In genomic region chr18:22637787-22638186, GRCh38 we compare ENCODE assay signal across 17 cellular contexts.
DNase-seq lines count a peak whose midpoint lies in the region; ATAC-seq and TF ChIP-seq lines count a peak whose summit lies in the region.
"Had no signal": no experiment of that assay in that cellular context is flagged by ENCODE, and none has a peak within 500 bp of the region (broad histone marks: within the 10 kb centered on the region; RNA-seq: fewer than 3 reads in every experiment).

No MANE protein-coding gene starts in this region.

- H3K4me1 Mint-ChIP-seq in activated T-cell treated with anti-CD3 and anti-CD28 coated beads, Interleukin-2, amount 50 U/mL, for 72 hours (ENCODE audit: low read depth) = no peaks in the 10 kb centered on the region

- H3K79me2 ChIP-seq in HCT116 (ENCODE audit: insufficient read depth, low read length) = no peaks in the 10 kb centered on the region

- no peaks in the 10 kb centered on the region for H3K9me2 ChIP-seq in HCT116 (ENCODE audit: insufficient read depth)

- peak overlapping the region; percentile 64 for H3K4me2 ChIP-seq in HCT116 (ENCODE audit: low read length)

- no peaks in the 10 kb centered on the region for H4K20me1 ChIP-seq in HCT116 (ENCODE audit: insufficient read depth)

- RAD21 ChIA-PET in HCT116 (lab: Charles Lee; ENCODE audit: low non-redundant PET in 1 of 2, low total read pairs in 2 of 2, uncharacterized antibody in 2 of 2, unreplicated experiment in 2 of 2) = no interaction called here

- peak overlapping the region; percentile 86 for H2AFZ ChIP-seq in HCT116 (ENCODE audit: low read depth, low read length, poor library complexity, severe bottlenecking)

- no peaks in the 10 kb centered on the region for H3K36me3 ChIP-seq in HCT116 (ENCODE audit: control insufficient read depth in 1 of 2, insufficient read depth in 2 of 2, low read length in 2 of 2)
- H3K36me3 ChIP-seq: ovary had no signal

- H3K4me1 ChIP-seq in HCT116 (ENCODE audit: control insufficient read depth in 1 of 2, insufficient read depth in 2 of 2, low read length in 2 of 2) = peaks cover 11 to 23% of the 10 kb centered on the region in 2 experiments

- H3K36me3 Mint-ChIP-seq in activated T-cell treated with anti-CD3 and anti-CD28 coated beads, Interleukin-2, amount 50 U/mL, for 72 hours (ENCODE audit: insufficient read depth in 2 of 2) = peaks cover 0 to 3% of the 10 kb centered on the region in 2 donors

- H3K27ac Mint-ChIP-seq in activated T-cell treated with anti-CD3 and anti-CD28 coated beads, Interleukin-2, amount 50 U/mL, for 72 hours = no peak overlapping the region

- H3K9ac ChIP-seq in HCT116 (ENCODE audit: low read length) = no peak overlapping the region

- peak; percentile 14 for DNase-seq in A172 (ENCODE audit: low spot score)
- peak; percentile 34 for DNase-seq in HCT116 (ENCODE audit: low read depth, low spot score)
- DNase-seq in astrocyte of the hippocampus (ENCODE audit: low read depth, low spot score) = peak; percentile 22
- DNase-seq in hepatic stellate cell (ENCODE audit: low spot score) = peak; percentile 30
- DNase-seq in activated T-cell treated with anti-CD3 and anti-CD28 coated beads, Interleukin-2, amount 50 U/mL, for 72 hours = no peak
- DNase-seq: activated naive CD4-positive, alpha-beta T cell; DMS53; GOT3; NCI-H2107; NK-92 treated with Interleukin-12 subunit alpha and Interleukin-12 subunit beta, amount 100 ng/mL, for 24 hours; ovary had no signal

- no peaks in the 10 kb centered on the region for H3K9me3 ChIP-seq in HCT116 (ENCODE audit: control insufficient read depth in 1 of 2, insufficient read depth in 1 of 2, low read depth in 1 of 2, low read length in 2 of 2)
- H3K9me3 ChIP-seq: ovary had no signal

- intact Hi-C loops in HCT116 (cut with micrococcal nuclease) = no loop called here

- H3K27ac ChIP-seq in HCT116 (ENCODE audit: low read depth, low read length) = no peak overlapping the region; the same call in 1 of the 2 replicates
- H3K27ac ChIP-seq: ovary, SK-N-MC, VCaP had no signal

- peak; percentile 60; the same call in 1 of the 2 replicates for ATAC-seq in HCT116
- ATAC-seq in activated T-cell treated with anti-CD3 and anti-CD28 coated beads, Interleukin-2, amount 50 U/mL, for 72 hours (replicated peaks in 1 of 2) = no peak
- ATAC-seq in HG03159 (IDR thresholded peaks at IDR 0.05; ENCODE audit: unreplicated experiment) = no peak
- no peak for ATAC-seq in HG03571 (IDR thresholded peaks at IDR 0.05; ENCODE audit: unreplicated experiment)
- ATAC-seq in HG02884 (IDR thresholded peaks at IDR 0.05; ENCODE audit: unreplicated experiment) = no peak
- ATAC-seq: esophagus mucosa had no signal

- H3K9me3 Mint-ChIP-seq in activated T-cell treated with anti-CD3 and anti-CD28 coated beads, Interleukin-2, amount 50 U/mL, for 72 hours = peaks cover 5 to 10% of the 10 kb centered on the region in 2 donors

- no TSS peak for BruUV-seq in HCT116 (replicated peaks; lab: Mats Ljungman, UMichigan)

- no peak overlapping the region for H3K4me3 Mint-ChIP-seq in activated T-cell treated with anti-CD3 and anti-CD28 coated beads, Interleukin-2, amount 50 U/mL, for 72 hours

- no peak for TF ChIP-seq RAD21 in HCT116 (IDR thresholded peaks at IDR 0.05; ENCODE audit: low read depth)

- H3K27me3 ChIP-seq in HCT116 (ENCODE audit: insufficient read depth, low read length) = no peaks in the 10 kb centered on the region
- H3K27me3 ChIP-seq: ovary had no signal

- CTCF ChIA-PET in HCT116 (lab: Charles Lee) = no interaction called here

- no peak for TF ChIP-seq POLR2A in HCT116 (IDR thresholded peaks at IDR 0.05; ENCODE audit: borderline replicate concordance, extremely low read depth, insufficient read depth, insufficient read length)

- POLR2A ChIA-PET in HCT116 (lab: Charles Lee) = no interaction called here

- H3K4me3 ChIP-seq in HCT116 (replicated peaks in 1 of 2; ENCODE audit: low read depth in 1 of 2, low read length in 2 of 2) = no peak overlapping the region
- H3K4me3 ChIP-seq: ovary, SK-N-MC had no signal

- no peaks in the 10 kb centered on the region for H3K27me3 Mint-ChIP-seq in activated T-cell treated with anti-CD3 and anti-CD28 coated beads, Interleukin-2, amount 50 U/mL, for 72 hours (ENCODE audit: low read depth)

- TF ChIP-seq CTCF in HCT116 (IDR thresholded peaks at IDR 0.05 in 2 of 3, conservative IDR thresholded peaks at IDR 0.05 in 1 of 3; ENCODE audit: borderline replicate concordance in 1 of 3, insufficient read depth in 1 of 3, low read depth in 2 of 3, low read length in 2 of 3) = no peak

TF ChIP-seq in HCT116, 20 proteins besides CTCF, POLR2A, EP300 and RAD21:
- TF ChIP-seq YY1 (IDR thresholded peaks at IDR 0.05; ENCODE audit: extremely low read depth, insufficient replicate concordance, low read depth, low read length) (no peak), TCF7L2 (IDR thresholded peaks at IDR 0.05; ENCODE audit: borderline replicate concordance, extremely low read depth, insufficient read depth, insufficient read length) (peak; percentile 38), POLR2AphosphoS5 (IDR thresholded peaks at IDR 0.05; ENCODE audit: low read depth, low read length) (no peak), JUND (IDR thresholded peaks at IDR 0.05) (peak; percentile 56; the same call in 1 of the 2 replicates), ZBTB33 (IDR thresholded peaks at IDR 0.05; ENCODE audit: extremely low read depth, insufficient replicate concordance, low read length) (no peak), MAX (IDR thresholded peaks at IDR 0.05) (no peak), CEBPB (IDR thresholded peaks at IDR 0.05; ENCODE audit: low read depth) (no peak), SP1 (IDR thresholded peaks at IDR 0.05; ENCODE audit: low read depth) (peak; percentile 50), ZNF274 (IDR thresholded peaks at IDR 0.05; ENCODE audit: low read depth, low read length) (no peak), EGR1 (IDR thresholded peaks at IDR 0.05; ENCODE audit: low read depth) (peak; percentile 51; the same call in 1 of the 2 replicates), ATF3 (IDR thresholded peaks at IDR 0.05) (no peak), FOSL1 (IDR thresholded peaks at IDR 0.05; ENCODE audit: low read depth) (peak; percentile 64), REST (IDR thresholded peaks at IDR 0.05; ENCODE audit: low read depth) (no peak), SRF (IDR thresholded peaks at IDR 0.05; ENCODE audit: low read depth) (no peak), ZFX (IDR thresholded peaks at IDR 0.05) (no peak), CBX3 (IDR thresholded peaks at IDR 0.05; ENCODE audit: low read depth) (0 out of 2 replicates have a peak, but pooled peaks have one; percentile 18)

Comparison
In these comparisons a context has a peak if more than half of its experiments do, and no peak if none do; other contexts are left out.
1. DNase-seq: peak in A172 (single experiment), HCT116 (single experiment), astrocyte of the hippocampus (single experiment) and hepatic stellate cell (single experiment); none in activated T-cell treated with anti-CD3 and anti-CD28 coated beads, Interleukin-2, amount 50 U/mL, for 72 hours (0 of 2).